ENCODE assay signal across 19 cellular contexts in genomic region chr2:127096280-127096679, GRCh38. TPM values are rescaled to one million over a fixed set of nuclear protein-coding genes. Genes with fewer than 3 reads are reported as not detected.
A peak's percentile ranks its signal among the peaks of the same experiment; 100 is the strongest.
DNase-seq lines count a peak whose midpoint lies in the region; ATAC-seq, FAIRE-seq and TF ChIP-seq lines count a peak whose summit lies in the region.
"Had no signal": no experiment of that assay in that cellular context is flagged by ENCODE, and none has a peak within 500 bp of the region (broad histone marks: within the 10 kb centered on the region; RNA-seq: fewer than 3 reads in every experiment).

No MANE protein-coding gene starts in this region.

- BruUV-seq in PC-3 (replicated peaks; lab: Mats Ljungman, UMichigan) = no TSS peak

- no peaks in the 10 kb centered on the region for H3K36me3 ChIP-seq in heart right ventricle
- no peaks in the 10 kb centered on the region for H3K36me3 ChIP-seq in kidney (ENCODE audit: control insufficient read depth in 1 of 2, insufficient read depth in 2 of 2, low read length in 2 of 2)
- H3K36me3 ChIP-seq in psoas muscle (ENCODE audit: insufficient read depth in 1 of 2, low read depth in 1 of 2) = no peaks in the 10 kb centered on the region
- H3K36me3 ChIP-seq in HAP-1 (replicated peaks) = no peaks in the 10 kb centered on the region
- no peaks in the 10 kb centered on the region for H3K36me3 ChIP-seq in PC-3 (ENCODE audit: low read depth, low read length)
- H3K36me3 ChIP-seq: brain microvascular endothelial cell, left lung had no signal

- intact Hi-C loops in right cardiac atrium (cut with DNase I) = no loop called here
- intact Hi-C loops in heart right ventricle (cut with DNase I) = no loop called here
- intact Hi-C loops in kidney (cut with DNase I) = no loop called here
- intact Hi-C loops in psoas muscle (cut with DNase I) = no loop called here
- intact Hi-C loops in PC-3 (cut with micrococcal nuclease) = no loop called here

- no peak overlapping the region for H3K4me3 ChIP-seq in right cardiac atrium (ENCODE audit: low read length)
- H3K4me3 ChIP-seq in heart right ventricle = no peak overlapping the region
- H3K4me3 ChIP-seq in kidney (ENCODE audit: low read length in 2 of 2) = no peak overlapping the region
- H3K4me3 ChIP-seq in psoas muscle = peak overlapping the region; percentile 37
- H3K4me3 ChIP-seq in HAP-1 = no peak overlapping the region
- no peak overlapping the region for H3K4me3 ChIP-seq in PC-3 (ENCODE audit: low read length)
- H3K4me3 ChIP-seq: left lung had no signal

- CTCF ChIA-PET in PC-3 (lab: Charles Lee) = no interaction called here

- H3K4me2 ChIP-seq in PC-3 (ENCODE audit: low read length) = no peak overlapping the region

- H3K4me1 ChIP-seq in right cardiac atrium (ENCODE audit: control insufficient read depth, insufficient read depth, low read length) = no peaks in the 10 kb centered on the region
- peaks cover 2 to 28% (median 20%) of the 10 kb centered on the region in 9 donors for H3K4me1 ChIP-seq in heart right ventricle
- peaks cover 43 to 52% of the 10 kb centered on the region in 2 donors for H3K4me1 ChIP-seq in kidney (ENCODE audit: control insufficient read depth in 1 of 2, insufficient read depth in 1 of 2, low read depth in 1 of 2, low read length in 2 of 2)
- H3K4me1 ChIP-seq in psoas muscle = peaks cover 96% of the 10 kb centered on the region
- no peaks in the 10 kb centered on the region for H3K4me1 ChIP-seq in HAP-1
- peaks cover 41% of the 10 kb centered on the region for H3K4me1 ChIP-seq in PC-3 (ENCODE audit: insufficient read depth, low read length)

- peaks cover 41% of the 10 kb centered on the region for H3K79me2 ChIP-seq in PC-3 (ENCODE audit: low read length)

- FAIRE-seq in kidney (lab: Jason Lieb, UNC) = no peak
- FAIRE-seq: TTC549 had no signal

- ATAC-seq in right cardiac atrium (no peak), heart right ventricle (no peak), psoas muscle (no peak), GM18873 (IDR thresholded peaks at IDR 0.05; ENCODE audit: low FRiP score, unreplicated experiment) (no peak), PC-3 (no peak), HG02588 (IDR thresholded peaks at IDR 0.05; ENCODE audit: unreplicated experiment) (no peak)
- ATAC-seq: left lung, Panc1 had no signal

- H3K27me3 ChIP-seq in right cardiac atrium (ENCODE audit: control insufficient read depth, insufficient read depth) = no peaks in the 10 kb centered on the region
- H3K27me3 ChIP-seq in heart right ventricle = no peaks in the 10 kb centered on the region
- no peaks in the 10 kb centered on the region for H3K27me3 ChIP-seq in psoas muscle (ENCODE audit: insufficient read depth in 3 of 3, low read length in 2 of 3)
- no peaks in the 10 kb centered on the region for H3K27me3 ChIP-seq in HAP-1 (ENCODE audit: low read depth)
- H3K27me3 ChIP-seq in PC-3 (ENCODE audit: low read length) = no peaks in the 10 kb centered on the region
- H3K27me3 ChIP-seq: brain microvascular endothelial cell, left lung had no signal

- no peak overlapping the region for H3K27ac ChIP-seq in right cardiac atrium (ENCODE audit: low read length)
- no peak overlapping the region for H3K27ac ChIP-seq in heart right ventricle
- H3K27ac ChIP-seq in kidney (ENCODE audit: low read depth in 2 of 2, low read length in 2 of 2) = peak overlapping the region in 1 of 2 donors; percentile 20
- peak overlapping the region; percentile 98 for H3K27ac ChIP-seq in psoas muscle
- H3K27ac ChIP-seq in PC-3 (ENCODE audit: low read length) = no peak overlapping the region
- H3K27ac ChIP-seq: brain microvascular endothelial cell, left lung had no signal

- H3F3A ChIP-seq in PC-3 (ENCODE audit: low read length, unreplicated experiment) = no peaks in the 10 kb centered on the region

- WGBS in right cardiac atrium = 77% methylated on average over 9 of the region's 9 CpGs
- 86 to 88% methylated on average over 9 of the region's 9 CpGs for WGBS in heart right ventricle, 2 donors
- WGBS in psoas muscle, 3 donors = 35 to 64% (median 35%) methylated on average over 9 of the region's 9 CpGs

- no peaks in the 10 kb centered on the region for H3K9me2 ChIP-seq in PC-3 (replicated peaks; ENCODE audit: low read length)

- no peaks in the 10 kb centered on the region; the same call in 1 of the 2 replicates for H4K20me1 ChIP-seq in PC-3 (ENCODE audit: low read length)

- POLR2A ChIA-PET in PC-3 (lab: Charles Lee; ENCODE audit: unreplicated experiment) = no interaction called here

- in situ Hi-C loops in HAP-1 (cut with MboI; ENCODE audit: low sequenced_read_pairs) = no loop called here

- H3K9me3 ChIP-seq in right cardiac atrium (ENCODE audit: control insufficient read depth, low read length) (no peaks in the 10 kb centered on the region), heart right ventricle (no peaks in the 10 kb centered on the region), kidney (ENCODE audit: control insufficient read depth in 1 of 2, low read length in 2 of 2) (no peaks in the 10 kb centered on the region), psoas muscle (no peaks in the 10 kb centered on the region), HAP-1 (no peaks in the 10 kb centered on the region), PC-3 (ENCODE audit: low read length) (no peaks in the 10 kb centered on the region)
- H3K9me3 ChIP-seq: left lung had no signal

- H3K9ac ChIP-seq in kidney (ENCODE audit: low read length in 2 of 2) (no peak overlapping the region), PC-3 (ENCODE audit: low read length) (no peak overlapping the region)

- H2AFZ ChIP-seq in PC-3 (ENCODE audit: low read length) = no peak overlapping the region

- DNase-seq in right cardiac atrium (peak in 2 of 3 donors; percentile 2 to 25), heart right ventricle (no peak), kidney (peak; percentile 41), psoas muscle (peak; percentile 15 to 42), HAP-1 (ENCODE audit: low spot score in 2 of 2) (no peak), PC-3 (no peak)
- DNase-seq: activated CD4-positive, alpha-beta T cell treated with anti-CD3 and anti-CD28 coated beads, Interleukin-2, amount 10 ng/mL, durations not matched to agents 7 days and 5 days; activated naive CD4-positive, alpha-beta T cell; brain microvascular endothelial cell; CD4-positive, alpha-beta memory T cell; erythroblast; NCI-H1436; NCI-H2171 treated with DMSO at 0.1 percent for 48 hours; NCI-H774 had no signal

- TF ChIP-seq CTCF in heart right ventricle (IDR thresholded peaks at IDR 0.05) = no peak
- no peak for TF ChIP-seq CTCF in kidney (IDR thresholded peaks at IDR 0.05; ENCODE audit: borderline replicate concordance, extremely low read depth, insufficient read depth)
- no peak for TF ChIP-seq CTCF in psoas muscle (IDR thresholded peaks at IDR 0.05)
- no peak for TF ChIP-seq CTCF in PC-3 (conservative IDR thresholded peaks at IDR 0.05; ENCODE audit: low read depth, low read length)

RNA-seq across cellular contexts. Expression of gene BIN1, which starts 10.7 kb away (rescaled TPM):
- 10 to 100 TPM in 3 of 4 donors, 1 to 10 TPM in 1; 6.6 to 12.0 (median 10.4) TPM for total RNA-seq in right cardiac atrium
- 5.9 TPM for polyA plus RNA-seq in right cardiac atrium
- total RNA-seq in heart right ventricle = 10 to 100 TPM; 11.9 to 21.7 (median 16.5) TPM
- polyA plus RNA-seq in heart right ventricle = 10 to 100 TPM in 1 of 2 donors, 1 to 10 TPM in 1; 8.4 to 10.9 TPM
- total RNA-seq in kidney = 121 TPM
- polyA plus RNA-seq in kidney (ENCODE audit: insufficient read depth, low read depth, low replicate concordance) = 167 TPM
- 1,000 to 10,000 TPM; 1,036 to 1,643 (median 1,260) TPM for total RNA-seq in psoas muscle
- 1,000 to 10,000 TPM in 2 of 3 donors, 100 to 1,000 TPM in 1; 615 to 1,667 (median 1,547) TPM for polyA plus RNA-seq in psoas muscle
- 58.9 and 77.5 TPM in 2 replicates for total RNA-seq in PC-3 (2014; rRNA removed)

Comparison
In these comparisons a context has a peak if more than half of its experiments do, and no peak if none do; other contexts are left out.
1. DNase-seq: peak in right cardiac atrium (2 of 3), kidney (single experiment) and psoas muscle (2 of 2); none in heart right ventricle (0 of 2), HAP-1 (0 of 2) and PC-3 (single experiment).